Comparison of ENCODE assay signal across 17 cellular contexts in the genomic region with DNA sequence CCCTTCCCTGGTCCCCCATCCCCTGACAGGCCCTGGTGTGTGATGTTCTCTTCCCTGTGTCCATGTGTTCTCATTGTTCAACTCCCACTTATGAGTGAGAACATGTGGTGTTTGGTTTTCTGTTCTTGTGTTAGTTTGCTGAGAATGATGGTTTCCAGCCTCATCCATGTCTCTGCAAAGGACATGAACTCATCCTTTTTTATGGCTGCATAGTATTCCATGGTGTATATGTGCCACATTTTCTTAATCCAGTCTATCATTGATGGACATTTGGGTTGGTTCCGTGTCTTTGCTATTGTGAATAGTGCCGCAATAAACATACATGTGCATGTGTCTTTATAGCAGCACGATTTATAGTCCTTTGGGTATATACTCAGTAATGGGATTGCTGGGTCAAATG. TPM values are rescaled to one million over a fixed set of nuclear protein-coding genes. Genes with fewer than 3 reads are reported as not detected.
"Had no signal": no experiment of that assay in that cellular context is flagged by ENCODE, and none has a peak within 500 bp of the region (broad histone marks: within the 10 kb centered on the region; RNA-seq: fewer than 3 reads in every experiment).

No MANE protein-coding gene starts in this region.

RNA-seq across cellular contexts. Expression of a gene that starts 10.2 kb away (rescaled TPM):
- total RNA-seq: kidney; kidney epithelial cell; left cardiac atrium; left colon; left lobe of liver; left ventricle myocardium inferior; left ventricle myocardium superior; liver; lung microvascular endothelial cell; mesenteric fat pad; mononuclear cell; mucosa of descending colon; mucosa of gallbladder; myocyte; naive thymus-derived CD4-positive, alpha-beta T cell had no signal
- polyA plus RNA-seq: immature natural killer cell; liver; lung; naive thymus-derived CD4-positive, alpha-beta T cell had no signal

RNA-seq across cellular contexts. Expression of a gene that starts 23.7 kb away (rescaled TPM):
- total RNA-seq: kidney epithelial cell; left cardiac atrium; left colon; left lobe of liver; left ventricle myocardium inferior; left ventricle myocardium superior; liver; lung microvascular endothelial cell; mesenteric fat pad; mononuclear cell; mucosa of descending colon; mucosa of gallbladder; myocyte; naive thymus-derived CD4-positive, alpha-beta T cell had no signal
- polyA plus RNA-seq: immature natural killer cell; liver; lung; naive thymus-derived CD4-positive, alpha-beta T cell had no signal
